In the genomic region with DNA sequence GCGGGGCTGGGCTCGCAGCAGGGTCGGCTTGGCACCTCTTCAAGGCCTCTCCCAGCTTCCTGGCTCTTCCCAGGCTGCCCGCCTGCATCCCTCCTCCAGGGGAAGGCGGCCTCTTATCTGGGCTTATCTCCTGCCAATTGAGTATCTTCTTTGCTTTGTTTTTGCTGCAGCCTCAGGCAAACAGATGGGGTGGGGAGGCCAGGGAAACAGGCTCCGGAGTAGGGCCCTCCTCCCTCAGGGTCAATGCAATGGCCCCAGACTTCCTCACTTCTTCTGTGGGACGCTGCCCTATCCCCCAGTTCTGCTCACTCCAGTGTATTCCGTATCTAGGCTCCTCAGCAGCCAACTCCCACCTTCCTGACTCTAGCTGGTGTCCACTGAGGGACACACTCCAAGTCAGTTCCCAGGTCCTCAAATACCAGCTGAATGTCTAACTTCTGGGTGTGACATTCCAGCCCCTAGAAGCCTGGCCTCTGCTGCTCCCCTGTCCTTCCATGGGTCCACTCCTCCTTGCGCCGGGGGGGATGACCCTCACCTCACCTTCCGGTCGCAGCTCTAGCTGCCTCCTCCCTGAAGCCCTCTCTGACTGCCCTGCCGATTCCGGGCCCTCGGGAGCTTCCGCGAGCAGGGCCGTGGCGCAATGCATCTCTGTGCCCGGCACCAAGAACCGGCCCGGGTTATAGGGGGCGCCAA, we compare ENCODE assay signal across 8 cellular contexts. TPM values are rescaled to one million over a fixed set of nuclear protein-coding genes. Genes with fewer than 3 reads are reported as not detected.
DNase-seq lines count a peak whose midpoint lies in the region; ATAC-seq, FAIRE-seq and TF ChIP-seq lines count a peak whose summit lies in the region.

No MANE protein-coding gene starts in this region.

- no peak for FAIRE-seq in frontal cortex (lab: Jason Lieb, UNC)

- peak overlapping the region; percentile 95 to 100 (median 98) for H3K27ac Mint-ChIP-seq in CD4-positive, alpha-beta memory T cell
- peak overlapping the region; percentile 95 for H3K27ac Mint-ChIP-seq in memory B cell
- peak overlapping the region; percentile 98 to 99 for H3K27ac Mint-ChIP-seq in stimulated activated naive CD8-positive, alpha-beta T cell treated with anti-CD3 and anti-CD28 coated beads, Interleukin-15, amount 100 ng/mL, for 72 hours

- H3K9me3 ChIP-seq in CD4-positive, alpha-beta memory T cell (ENCODE audit: control insufficient read depth in 1 of 2, low read length in 2 of 2) = no peaks in the 10 kb centered on the region

- CTCF ChIA-PET in CD4-positive, alpha-beta memory T cell (lab: Charles Lee; ENCODE audit: partially characterized antibody) = interaction anchor here (0.9 to 6.5 kb wide), 8 partner anchors 14 to 63 kb away, joined by 3 to 92 read pairs (median 7); a partner anchor contains a TSS

- POLR2A ChIA-PET in CD4-positive, alpha-beta memory T cell (lab: Charles Lee; ENCODE audit: partially characterized antibody) = interaction anchor here (0.7 to 6.9 kb wide), 23 partner anchors 8 to 1413 kb away, joined by 3 to 289 read pairs (median 6); a partner anchor contains a TSS

- peak; percentile 7 for ATAC-seq in GM19324 (IDR thresholded peaks at IDR 0.05; ENCODE audit: low FRiP score, unreplicated experiment)
- ATAC-seq in memory B cell (ENCODE audit: low read depth) = no peak
- peak; percentile 44 for ATAC-seq in stimulated activated naive CD8-positive, alpha-beta T cell treated with anti-CD3 and anti-CD28 coated beads, Interleukin-15, amount 100 ng/mL, for 72 hours

- DNase-seq in CD4-positive, alpha-beta memory T cell = peak in 1 of 5 donors; percentile 37
- DNase-seq in HT-29 (ENCODE audit: low spot score) (peak; percentile 76), SW480 (ENCODE audit: low spot score) (peak; percentile 78), dorsolateral prefrontal cortex (peak in 2 of 10 donors; percentile 50 to 62), memory B cell (ENCODE audit: low spot score in 2 of 2) (no peak), frontal cortex (ENCODE audit: low spot score in 2 of 2) (no peak)
- peak in 1 of 2 donors; percentile 65 for DNase-seq in stimulated activated naive CD8-positive, alpha-beta T cell treated with anti-CD3 and anti-CD28 coated beads, Interleukin-15, amount 100 ng/mL, for 72 hours

- H3K27ac ChIP-seq in CD4-positive, alpha-beta memory T cell (ENCODE audit: low read depth, low read length) = peak overlapping the region; percentile 93
- H3K27ac ChIP-seq in dorsolateral prefrontal cortex = peak overlapping the region; percentile 75 to 99 (median 98)

- peaks cover 0 to 13% (median 0%) of the 10 kb centered on the region in 8 donors for H3K9me3 Mint-ChIP-seq in CD4-positive, alpha-beta memory T cell
- H3K9me3 Mint-ChIP-seq in memory B cell = no peaks in the 10 kb centered on the region
- no peaks in the 10 kb centered on the region for H3K9me3 Mint-ChIP-seq in stimulated activated naive CD8-positive, alpha-beta T cell treated with anti-CD3 and anti-CD28 coated beads, Interleukin-15, amount 100 ng/mL, for 72 hours

- intact Hi-C loops in CD4-positive, alpha-beta memory T cell (cut with micrococcal nuclease) = loop anchor here (1.0 kb wide), 3 partner anchors 18 to 65 kb away; a partner anchor contains a TSS
- intact Hi-C loops in dorsolateral prefrontal cortex (cut with DNase I) = loop anchor here in 1 of 2 donors (2.0 kb wide), 1 partner anchor 20 kb away; no protein-coding TSS in a partner anchor

- TF ChIP-seq CTCF in dorsolateral prefrontal cortex (IDR thresholded peaks at IDR 0.05 in 54 of 56, conservative IDR thresholded peaks at IDR 0.05 in 2 of 56; ENCODE audit: low read depth in 1 of 56, partially characterized antibody in 56 of 56) = no peak

- H3K4me3 Mint-ChIP-seq in CD4-positive, alpha-beta memory T cell = peak overlapping the region; percentile 92 to 100 (median 96)
- H3K4me3 Mint-ChIP-seq in memory B cell = peak overlapping the region; percentile 97
- peak overlapping the region; percentile 94 to 99 for H3K4me3 Mint-ChIP-seq in stimulated activated naive CD8-positive, alpha-beta T cell treated with anti-CD3 and anti-CD28 coated beads, Interleukin-15, amount 100 ng/mL, for 72 hours

- peak overlapping the region; percentile 93 to 98 for H3K4me3 ChIP-seq in CD4-positive, alpha-beta memory T cell (ENCODE audit: low read length in 2 of 2)
- peak overlapping the region; percentile 61 to 99 (median 84) for H3K4me3 ChIP-seq in dorsolateral prefrontal cortex

- no peaks in the 10 kb centered on the region for H3K27me3 ChIP-seq in CD4-positive, alpha-beta memory T cell (ENCODE audit: insufficient read depth, low read length)
- no peaks in the 10 kb centered on the region for H3K27me3 ChIP-seq in dorsolateral prefrontal cortex

- peaks cover 9 to 36% (median 19%) of the 10 kb centered on the region in 4 donors for H3K4me1 Mint-ChIP-seq in CD4-positive, alpha-beta memory T cell
- peaks cover 13% of the 10 kb centered on the region for H3K4me1 Mint-ChIP-seq in memory B cell
- H3K4me1 Mint-ChIP-seq in stimulated activated naive CD8-positive, alpha-beta T cell treated with anti-CD3 and anti-CD28 coated beads, Interleukin-15, amount 100 ng/mL, for 72 hours = peaks cover 37% of the 10 kb centered on the region

- H3K27me3 Mint-ChIP-seq in CD4-positive, alpha-beta memory T cell = peaks cover 0 to 4% of the 10 kb centered on the region in 2 donors
- H3K27me3 Mint-ChIP-seq in memory B cell = no peaks in the 10 kb centered on the region
- H3K27me3 Mint-ChIP-seq in stimulated activated naive CD8-positive, alpha-beta T cell treated with anti-CD3 and anti-CD28 coated beads, Interleukin-15, amount 100 ng/mL, for 72 hours = no peaks in the 10 kb centered on the region

- H3K36me3 Mint-ChIP-seq in CD4-positive, alpha-beta memory T cell = peaks cover 0 to 20% of the 10 kb centered on the region in 2 donors
- H3K36me3 Mint-ChIP-seq in memory B cell = no peaks in the 10 kb centered on the region

- no peaks in the 10 kb centered on the region for H3K36me3 ChIP-seq in CD4-positive, alpha-beta memory T cell (ENCODE audit: insufficient read depth, low read length)

- peaks cover 20% of the 10 kb centered on the region for H3K4me1 ChIP-seq in CD4-positive, alpha-beta memory T cell (ENCODE audit: insufficient read depth, low read length)

RNA-seq across cellular contexts. Expression of a gene that starts 15.6 kb away (rescaled TPM):
- total RNA-seq in CD4-positive, alpha-beta memory T cell = 10 to 100 TPM; 23.1 to 26.2 TPM
- polyA plus RNA-seq in CD4-positive, alpha-beta memory T cell = 10 to 100 TPM; 48.2 to 70.1 TPM
- total RNA-seq in HT-29 (2014; rRNA removed; shearing (Covaris generic)) = 159 and 160 TPM in 2 replicates
- total RNA-seq in dorsolateral prefrontal cortex (100 to 1,000 TPM in 1 of 120 experiments, 10 to 100 TPM in 119; 49.5 to 105 (median 74.6) TPM), frontal cortex (44.8 TPM)

RNA-seq across cellular contexts. Expression of a gene that starts 16.8 kb away (rescaled TPM):
- total RNA-seq in CD4-positive, alpha-beta memory T cell = 10 to 100 TPM; 30.6 to 34.7 TPM
- polyA plus RNA-seq in CD4-positive, alpha-beta memory T cell = 10 to 100 TPM in 1 of 2 donors, 1 to 10 TPM in 1; 6.8 to 11.2 TPM
- 23.9 and 36.5 TPM in 2 replicates for total RNA-seq in HT-29 (2014; rRNA removed; shearing (Covaris generic))
- 100 to 1,000 TPM in 14 of 120 experiments, 10 to 100 TPM in 106; 60.7 to 140 (median 86.2) TPM for total RNA-seq in dorsolateral prefrontal cortex
- 9.8 TPM for total RNA-seq in frontal cortex

RNA-seq across cellular contexts. Expression of a gene that starts 17.5 kb away (rescaled TPM):
- 10 to 100 TPM; 10.8 to 11.9 TPM for total RNA-seq in CD4-positive, alpha-beta memory T cell
- polyA plus RNA-seq in CD4-positive, alpha-beta memory T cell = under 1 TPM in 1 of 2 donors, not detected in 1; 0.71 TPM
- 130 and 137 TPM in 2 replicates for total RNA-seq in HT-29 (2014; rRNA removed; shearing (Covaris generic))
- 10 to 100 TPM in 41 of 120 experiments, 1 to 10 TPM in 79; 4.4 to 20.8 (median 8.5) TPM for total RNA-seq in dorsolateral prefrontal cortex
- total RNA-seq in frontal cortex = 4.9 TPM

RNA-seq across cellular contexts. Expression of a gene that starts 22.1 kb away (rescaled TPM):
- 10 to 100 TPM; 32.2 to 38.4 TPM for total RNA-seq in CD4-positive, alpha-beta memory T cell
- 10 to 100 TPM; 52.1 to 83.5 TPM for polyA plus RNA-seq in CD4-positive, alpha-beta memory T cell
- total RNA-seq in HT-29 (2014; rRNA removed; shearing (Covaris generic)) = 643 and 699 TPM in 2 replicates
- total RNA-seq in dorsolateral prefrontal cortex (10 to 100 TPM; 14.3 to 71.9 (median 29.4) TPM), frontal cortex (102 TPM)

RNA-seq across cellular contexts. Expression of a gene that starts 22.3 kb away (rescaled TPM):
- total RNA-seq in CD4-positive, alpha-beta memory T cell = not detected
- not detected for polyA plus RNA-seq in CD4-positive, alpha-beta memory T cell
- not detected in 2 replicates for total RNA-seq in HT-29 (2014; rRNA removed; shearing (Covaris generic))
- total RNA-seq in dorsolateral prefrontal cortex = 10 to 100 TPM in 29 of 120 experiments, 1 to 10 TPM in 91; 2.4 to 12.7 (median 8.0) TPM
- total RNA-seq in frontal cortex = 1.6 TPM

Comparison
In these comparisons a context has a peak if more than half of its experiments do, and no peak if none do; other contexts are left out.
1. DNase-seq: peak in HT-29 (single experiment) and SW480 (single experiment); none in memory B cell (0 of 2) and frontal cortex (0 of 2).
2. Peak in every context shown above with its lines, with median percentiles within 50 percentile points of each other: H3K27ac Mint-ChIP-seq and H3K4me3 Mint-ChIP-seq.